Comparison of ENCODE assay signal across 14 cellular contexts in genomic region chr16:23516366-23517137, GRCh38. TPM values are rescaled to one million over a fixed set of nuclear protein-coding genes. Genes with fewer than 3 reads are reported as not detected.
DNase-seq lines count a peak whose midpoint lies in the region; TF ChIP-seq lines count a peak whose summit lies in the region.
"Had no signal": no experiment of that assay in that cellular context is flagged by ENCODE, and none has a peak within 500 bp of the region (broad histone marks: within the 10 kb centered on the region; RNA-seq: fewer than 3 reads in every experiment).

No MANE protein-coding gene starts in this region.

- H3K9me3 ChIP-seq in HEK293 (ENCODE audit: control insufficient read depth, insufficient read depth, low read depth, low read length) (no peaks in the 10 kb centered on the region), Peyer's patch (no peaks in the 10 kb centered on the region)
- H3K9me3 ChIP-seq: suprapubic skin had no signal

- DNase-seq in CD14-positive monocyte (ENCODE audit: low spot score) (no peak), Peyer's patch (peak in 2 of 3 donors; percentile 76 to 79), foreskin fibroblast (peak; percentile 26 to 59), COLO829 (ENCODE audit: low spot score) (no peak), HuH-7.5 (ENCODE audit: low spot score) (no peak)
- DNase-seq in activated T-cell treated with anti-CD3 and anti-CD28 coated beads, Interleukin-2, amount 50 U/mL, for 48 hours, result no peak
- no peak for DNase-seq in stimulated activated CD4-positive, alpha-beta T cell treated with anti-CD3 and anti-CD28 coated beads, Interleukin-15, amount 100 ng/mL, for 24 hours
- DNase-seq: dorsolateral prefrontal cortex; NCI-H2029 treated with DMSO at 0.1 percent for 48 hours; stimulated activated CD4-positive, alpha-beta T cell treated with anti-CD3 and anti-CD28 coated beads, Interleukin-4, amount 100 ng/mL, for 24 hours had no signal

- intact Hi-C loops in CD14-positive monocyte (cut with micrococcal nuclease), result loop anchor here in 1 of 2 donors (10.0 kb wide), 1 partner anchor 128 kb away; the partner anchor contains the start of genes DCTN5 and PALB2

- H3K4me3 Mint-ChIP-seq in CD14-positive monocyte, result no peak overlapping the region
- H3K4me3 Mint-ChIP-seq: activated naive CD8-positive, alpha-beta T cell had no signal

- no peak for TF ChIP-seq CTCF in CD14-positive monocyte (IDR thresholded peaks at IDR 0.05)
- no peak for TF ChIP-seq CTCF in HEK293 (tag by site-specific recombination; IDR thresholded peaks at IDR 0.05)
- TF ChIP-seq CTCF in Peyer's patch (IDR thresholded peaks at IDR 0.05), result no peak
- no peak for TF ChIP-seq CTCF in foreskin fibroblast (IDR thresholded peaks at IDR 0.05; ENCODE audit: low read depth, low read length)

- H3K4me1 ChIP-seq in HEK293 (ENCODE audit: control insufficient read depth, insufficient read depth, low read length) (no peaks in the 10 kb centered on the region), Peyer's patch (no peaks in the 10 kb centered on the region)
- H3K4me1 ChIP-seq: suprapubic skin had no signal

- POLR2A ChIA-PET in HEK293 (lab: Yijun Ruan, JAX), result no interaction called here

- CTCF ChIA-PET in HEK293 (lab: Yijun Ruan, JAX), result interaction anchor here (0.6 to 1.1 kb wide), 2 partner anchors 80 to 298 kb away, joined by 3 read pairs; no protein-coding TSS in a partner anchor

- H3K27ac Mint-ChIP-seq in CD14-positive monocyte, result peak overlapping the region in 6 of 7 donors; percentile 19 to 82 (median 57)
- H3K27ac Mint-ChIP-seq: activated naive CD8-positive, alpha-beta T cell had no signal

- H3K4me3 ChIP-seq in HEK293 (ENCODE audit: low read depth, low read length) (no peak overlapping the region), Peyer's patch (no peak overlapping the region), foreskin fibroblast (ENCODE audit: low read depth in 1 of 2, low read length in 2 of 2) (no peak overlapping the region)
- H3K4me3 ChIP-seq: dorsolateral prefrontal cortex, suprapubic skin had no signal

- H3K27me3 Mint-ChIP-seq in CD14-positive monocyte (ENCODE audit: low read depth in 3 of 3), result no peaks in the 10 kb centered on the region
- H3K27me3 Mint-ChIP-seq: activated naive CD8-positive, alpha-beta T cell had no signal

- H3K4me1 Mint-ChIP-seq in CD14-positive monocyte, result peaks cover 45% of the 10 kb centered on the region

- H3K27me3 ChIP-seq in Peyer's patch, result no peaks in the 10 kb centered on the region
- H3K27me3 ChIP-seq: dorsolateral prefrontal cortex, suprapubic skin had no signal

- H3K27ac ChIP-seq in HEK293 (ENCODE audit: extremely low read depth, low read depth, low read length) (no peak overlapping the region), Peyer's patch (peak overlapping the region in 1 of 4 donors; percentile 66)
- H3K27ac ChIP-seq: C4-2B, dorsolateral prefrontal cortex, suprapubic skin had no signal

- no peaks in the 10 kb centered on the region for H3K9me3 Mint-ChIP-seq in CD14-positive monocyte

- H3K36me3 Mint-ChIP-seq in CD14-positive monocyte, result peaks cover 4 to 5% of the 10 kb centered on the region in 2 donors

- TF ChIP-seq POLR2A in Peyer's patch (IDR thresholded peaks at IDR 0.05), result no peak

- H3K36me3 ChIP-seq in HEK293 (ENCODE audit: control insufficient read depth in 2 of 2, insufficient read depth in 1 of 2, low read length in 2 of 2), result peaks cover 4 to 12% of the 10 kb centered on the region in 2 experiments; a peak in 2 of 3 replicates
- H3K36me3 ChIP-seq in Peyer's patch, result no peaks in the 10 kb centered on the region

TF ChIP-seq in HEK293, 187 proteins besides CTCF, POLR2A, EP300 and RAD21:
- TF ChIP-seq ZNF335 (tag by site-specific recombination; conservative IDR thresholded peaks at IDR 0.05) (0 out of 2 replicates have a peak, but pooled peaks have one; percentile 19), ZNF341 (tag by site-specific recombination; IDR thresholded peaks at IDR 0.05; ENCODE audit: low read depth) (peak; percentile 70; the same call in 1 of the 2 replicates), ZSCAN30 (tag by site-specific recombination; IDR thresholded peaks at IDR 0.05) (no peak)
TF ChIP-seq in HEK293: peak in this region for 2.

RNA-seq across cellular contexts. Expression of gene GGA2, which starts 6.3 kb away (rescaled TPM):
- 10 to 100 TPM; 37.5 to 49.5 TPM for polyA plus RNA-seq in CD14-positive monocyte
- total RNA-seq in Peyer's patch, result 100 to 1,000 TPM in 1 of 4 donors, 10 to 100 TPM in 3; 13.8 to 254 (median 54.7) TPM

RNA-seq across cellular contexts. Expression of gene EARS2, which starts 40.6 kb away (rescaled TPM):
- polyA plus RNA-seq in CD14-positive monocyte, result 1 to 10 TPM; 2.9 to 4.2 TPM
- total RNA-seq in Peyer's patch, result 10 to 100 TPM; 13.8 to 37.4 (median 28.0) TPM

RNA-seq across cellular contexts. Expression of gene UBFD1, which starts 41.0 kb away (rescaled TPM):
- polyA plus RNA-seq in CD14-positive monocyte, result 1 to 10 TPM; 8.0 to 8.9 TPM
- 10 to 100 TPM; 19.4 to 90.8 (median 37.9) TPM for total RNA-seq in Peyer's patch

Comparison
In these comparisons a context has a peak if more than half of its experiments do, and no peak if none do; other contexts are left out.
1. DNase-seq: peak in Peyer's patch (2 of 3) and foreskin fibroblast (2 of 2); none in CD14-positive monocyte (single experiment), activated T-cell treated with anti-CD3 and anti-CD28 coated beads, Interleukin-2, amount 50 U/mL, for 48 hours (0 of 2), COLO829 (single experiment), HuH-7.5 (single experiment) and stimulated activated CD4-positive, alpha-beta T cell treated with anti-CD3 and anti-CD28 coated beads, Interleukin-15, amount 100 ng/mL, for 24 hours (single experiment).